Comparison of ENCODE assay signal across 11 cellular contexts in genomic region chr15:56772868-56773639, GRCh38. TPM values are rescaled to one million over a fixed set of nuclear protein-coding genes. Genes with fewer than 3 reads are reported as not detected.
DNase-seq lines count a peak whose midpoint lies in the region; ATAC-seq and TF ChIP-seq lines count a peak whose summit lies in the region.
"Had no signal": no experiment of that assay in that cellular context is flagged by ENCODE, and none has a peak within 500 bp of the region (broad histone marks: within the 10 kb centered on the region; RNA-seq: fewer than 3 reads in every experiment).

No MANE protein-coding gene starts in this region.

- peak; percentile 75 for DNase-seq in EL
- peak; percentile 1 for DNase-seq in NCI-H146 treated with DMSO at 0.1 percent for 48 hours (lab: John Stamatoyannopoulos, UW; ENCODE audit: unreplicated experiment)
- peak; percentile 9 for DNase-seq in epithelial cell of proximal tubule (ENCODE audit: low read depth)
- DNase-seq in omental fat pad (ENCODE audit: low spot score) = no peak
- no peak for DNase-seq in activated effector memory CD4-positive, alpha-beta T cell treated with anti-CD3 and anti-CD28 coated beads, Interleukin-2, amount 50 U/mL, for 16 hours
- DNase-seq: activated CD8-positive, alpha-beta T cell treated with anti-CD3 and anti-CD28 coated beads, Interleukin-2, amount 10 ng/mL, durations not matched to agents 7 days and 5 days; anterior cingulate cortex; CD4-positive, CD25-positive, alpha-beta regulatory T cell had no signal

- ATAC-seq in omental fat pad (ENCODE audit: low FRiP score) (peak; percentile 88), HG02885 (IDR thresholded peaks at IDR 0.05; ENCODE audit: poor library complexity, unreplicated experiment) (no peak), GM19023 (IDR thresholded peaks at IDR 0.05; ENCODE audit: unreplicated experiment) (no peak), GM18502 (IDR thresholded peaks at IDR 0.05; ENCODE audit: poor library complexity, unreplicated experiment) (no peak)
- ATAC-seq: activated CD8-positive, alpha-beta T cell treated with anti-CD3 and anti-CD28 coated beads, Interleukin-2, amount 10 ng/mL, durations not matched to agents 7 days and 5 days had no signal

- no peak overlapping the region for H3K4me3 ChIP-seq in epithelial cell of proximal tubule (ENCODE audit: low read depth, low read length)

- no peak for TF ChIP-seq CTCF in epithelial cell of proximal tubule (conservative IDR thresholded peaks at IDR 0.05; ENCODE audit: low read depth, low read length)
- no peak for TF ChIP-seq CTCF in omental fat pad (IDR thresholded peaks at IDR 0.05)

RNA-seq across cellular contexts. Expression of gene ZNF280D, which starts 39.7 kb away (rescaled TPM):
- 8.0 and 10.6 TPM in 2 replicates for total RNA-seq in epithelial cell of proximal tubule
- 10 to 100 TPM; 22.1 to 86.2 (median 33.0) TPM for total RNA-seq in omental fat pad

Comparison
In these comparisons a context has a peak if more than half of its experiments do, and no peak if none do; other contexts are left out.
1. DNase-seq: peak in EL (single experiment), NCI-H146 treated with DMSO at 0.1 percent for 48 hours (single experiment) and epithelial cell of proximal tubule (single experiment); none in omental fat pad (single experiment) and activated effector memory CD4-positive, alpha-beta T cell treated with anti-CD3 and anti-CD28 coated beads, Interleukin-2, amount 50 U/mL, for 16 hours (single experiment).